Comparison of ENCODE assay signal across 13 cellular contexts in genomic region chr2:16215892-16216554, GRCh38.
"Had no signal": no experiment of that assay in that cellular context is flagged by ENCODE, and none has a peak within 500 bp of the region (broad histone marks: within the 10 kb centered on the region; RNA-seq: fewer than 3 reads in every experiment).

No MANE protein-coding gene starts in this region.

- H3K4me3 ChIP-seq: colonic mucosa, gastrocnemius medialis, lower lobe of right lung, spleen, transverse colon had no signal

- H3K9ac ChIP-seq: parathyroid adenoma had no signal

- H3K4me1 Mint-ChIP-seq: activated naive CD4-positive, alpha-beta T cell treated with anti-CD3 and anti-CD28 coated beads, Interleukin-2, amount 10 ng/mL, durations not matched to agents 7 days and 5 days; natural killer cell; stimulated activated naive B cell treated with anti-CD40 and anti-IgM and Interleukin-4, amounts not matched to agents 10 μg/mL and 1 μg/mL and 100 μg/mL, for 72 hours had no signal

- H2AFZ ChIP-seq: parathyroid adenoma had no signal

- H3K4me1 ChIP-seq: colonic mucosa, gastrocnemius medialis, lower lobe of right lung, parathyroid adenoma, spleen, transverse colon had no signal

- H3K27ac ChIP-seq: colonic mucosa, gastrocnemius medialis, lower lobe of right lung, parathyroid adenoma, spleen, transverse colon had no signal

- H3K36me3 ChIP-seq: colonic mucosa, gastrocnemius medialis, lower lobe of right lung, spleen, transverse colon had no signal

- DNase-seq: activated CD4-positive, CD25-positive, alpha-beta regulatory T cell; activated naive CD4-positive, alpha-beta T cell treated with anti-CD3 and anti-CD28 coated beads, Interleukin-2, amount 10 ng/mL, durations not matched to agents 7 days and 5 days; colonic mucosa; gastrocnemius medialis; lower lobe of right lung; natural killer cell; right cardiac atrium; spleen; stimulated activated CD4-positive, alpha-beta T cell treated with anti-CD3 and anti-CD28 coated beads, Interleukin-1b, Interleukin-23, amount 100 ng/mL, for 48 hours; stimulated activated naive B cell treated with anti-CD40 and anti-IgM and Interleukin-4, amounts not matched to agents 10 μg/mL and 1 μg/mL and 100 μg/mL, for 72 hours; transverse colon had no signal

- H3K9me3 ChIP-seq: colonic mucosa, gastrocnemius medialis, lower lobe of right lung, transverse colon had no signal

- H3K36me3 Mint-ChIP-seq: activated naive CD4-positive, alpha-beta T cell treated with anti-CD3 and anti-CD28 coated beads, Interleukin-2, amount 10 ng/mL, durations not matched to agents 7 days and 5 days; natural killer cell; stimulated activated naive B cell treated with anti-CD40 and anti-IgM and Interleukin-4, amounts not matched to agents 10 μg/mL and 1 μg/mL and 100 μg/mL, for 72 hours had no signal

- ATAC-seq: gastrocnemius medialis; lower lobe of right lung; natural killer cell; stimulated activated naive B cell treated with anti-CD40 and anti-IgM and Interleukin-4, amounts not matched to agents 10 μg/mL and 1 μg/mL and 100 μg/mL, for 72 hours had no signal

- H3K27me3 Mint-ChIP-seq: activated naive CD4-positive, alpha-beta T cell treated with anti-CD3 and anti-CD28 coated beads, Interleukin-2, amount 10 ng/mL, durations not matched to agents 7 days and 5 days had no signal

- H3K27me3 ChIP-seq: colonic mucosa, gastrocnemius medialis, spleen, transverse colon had no signal

- H3K4me3 Mint-ChIP-seq: activated naive CD4-positive, alpha-beta T cell treated with anti-CD3 and anti-CD28 coated beads, Interleukin-2, amount 10 ng/mL, durations not matched to agents 7 days and 5 days; natural killer cell; stimulated activated naive B cell treated with anti-CD40 and anti-IgM and Interleukin-4, amounts not matched to agents 10 μg/mL and 1 μg/mL and 100 μg/mL, for 72 hours had no signal

- H3K27ac Mint-ChIP-seq: activated naive CD4-positive, alpha-beta T cell treated with anti-CD3 and anti-CD28 coated beads, Interleukin-2, amount 10 ng/mL, durations not matched to agents 7 days and 5 days; activated T-helper 2 cell treated with anti-CD3 and anti-CD28 coated beads, Interferon-gamma antibody, Interleukin-2, Interleukin-4, amounts not matched to agents 10 μg/mL and 5 μg/mL and 100 μg/mL, durations not matched to agents 14 hours and 24 hours and 36 hours; natural killer cell; stimulated activated naive B cell treated with anti-CD40 and anti-IgM and Interleukin-4, amounts not matched to agents 10 μg/mL and 1 μg/mL and 100 μg/mL, for 72 hours had no signal

- H3K9me3 Mint-ChIP-seq: activated naive CD4-positive, alpha-beta T cell treated with anti-CD3 and anti-CD28 coated beads, Interleukin-2, amount 10 ng/mL, durations not matched to agents 7 days and 5 days; activated T-helper 2 cell treated with anti-CD3 and anti-CD28 coated beads, Interferon-gamma antibody, Interleukin-2, Interleukin-4, amounts not matched to agents 10 μg/mL and 5 μg/mL and 100 μg/mL, durations not matched to agents 14 hours and 24 hours and 36 hours; natural killer cell had no signal
